33 cellular contexts compared by ENCODE assay signal in the genomic region with DNA sequence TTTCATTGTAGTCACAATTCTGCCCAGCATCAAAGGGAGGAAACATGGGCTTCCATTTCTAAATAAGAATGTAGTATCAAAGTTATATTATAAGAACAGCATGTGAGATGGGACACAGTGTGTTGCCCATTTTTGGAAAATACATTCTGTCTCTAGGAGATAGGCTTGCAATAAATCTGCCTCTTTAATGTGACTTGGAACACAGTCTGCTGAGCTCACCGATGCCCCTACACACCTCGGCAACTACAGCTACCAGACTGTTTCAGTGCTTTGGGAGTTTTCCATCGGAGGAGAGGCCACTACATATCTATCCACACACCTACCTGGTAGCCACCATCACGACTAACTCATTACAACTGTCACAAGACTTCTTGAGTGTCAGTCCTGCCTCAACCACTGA.
"Had no signal": no experiment of that assay in that cellular context is flagged by ENCODE, and none has a peak within 500 bp of the region (broad histone marks: within the 10 kb centered on the region; RNA-seq: fewer than 3 reads in every experiment).

No MANE protein-coding gene starts in this region.

- H3K4me3 Mint-ChIP-seq: activated CD4-positive, alpha-beta memory T cell treated with anti-CD3 and anti-CD28 coated beads, Interleukin-2, amount 10 ng/mL, durations not matched to agents 7 days and 5 days; activated CD8-positive, alpha-beta memory T cell treated with anti-CD3 and anti-CD28 coated beads, Interleukin-2, amount 10 ng/mL, durations not matched to agents 7 days and 5 days; activated naive CD8-positive, alpha-beta T cell treated with anti-CD3 and anti-CD28 coated beads for 36 hours; activated T-helper 17 cell treated with anti-CD3 and anti-CD28 coated beads, Interleukin-2, amount 50 U/mL, for 72 hours had no signal

- H3K9me3 ChIP-seq: Peyer's patch had no signal

- H3K4me1 Mint-ChIP-seq: activated CD4-positive, alpha-beta memory T cell treated with anti-CD3 and anti-CD28 coated beads, Interleukin-2, amount 10 ng/mL, durations not matched to agents 7 days and 5 days; activated CD8-positive, alpha-beta memory T cell treated with anti-CD3 and anti-CD28 coated beads, Interleukin-2, amount 10 ng/mL, durations not matched to agents 7 days and 5 days; activated naive CD8-positive, alpha-beta T cell treated with anti-CD3 and anti-CD28 coated beads for 36 hours; activated T-helper 17 cell treated with anti-CD3 and anti-CD28 coated beads, Interleukin-2, amount 50 U/mL, for 72 hours had no signal

- H3K9me3 Mint-ChIP-seq: activated CD4-positive, alpha-beta memory T cell treated with anti-CD3 and anti-CD28 coated beads, Interleukin-2, amount 10 ng/mL, durations not matched to agents 7 days and 5 days; activated naive CD8-positive, alpha-beta T cell treated with anti-CD3 and anti-CD28 coated beads for 36 hours; activated T-helper 17 cell treated with anti-CD3 and anti-CD28 coated beads, Interleukin-2, amount 50 U/mL, for 72 hours had no signal

- H3K4me3 ChIP-seq: Peyer's patch had no signal

- H3K27ac ChIP-seq: brain microvascular endothelial cell had no signal

- H3K27ac Mint-ChIP-seq: activated CD4-positive, alpha-beta memory T cell treated with anti-CD3 and anti-CD28 coated beads, Interleukin-2, amount 10 ng/mL, durations not matched to agents 7 days and 5 days; activated CD8-positive, alpha-beta memory T cell treated with anti-CD3 and anti-CD28 coated beads, Interleukin-2, amount 10 ng/mL, durations not matched to agents 7 days and 5 days; activated naive CD8-positive, alpha-beta T cell treated with anti-CD3 and anti-CD28 coated beads for 36 hours; activated T-helper 17 cell treated with anti-CD3 and anti-CD28 coated beads, Interleukin-2, amount 50 U/mL, for 72 hours had no signal

- ATAC-seq: activated CD8-positive, alpha-beta memory T cell treated with anti-CD3 and anti-CD28 coated beads, Interleukin-2, amount 10 ng/mL, durations not matched to agents 7 days and 5 days; activated T-helper 17 cell treated with anti-CD3 and anti-CD28 coated beads, Interleukin-2, amount 50 U/mL, for 72 hours; PC-3 had no signal

- DNase-seq: activated CD4-positive, alpha-beta memory T cell treated with anti-CD3 and anti-CD28 coated beads, Interleukin-2, amount 10 ng/mL, durations not matched to agents 7 days and 5 days; activated CD4-positive, alpha-beta T cell treated with anti-CD3 and anti-CD28 coated beads for 1 hour; activated CD4-positive, alpha-beta T cell treated with anti-CD3 and anti-CD28 coated beads for 48 hours; activated CD4-positive, CD25-positive, alpha-beta regulatory T cell; activated CD8-positive, alpha-beta memory T cell treated with anti-CD3 and anti-CD28 coated beads for 24 hours; activated CD8-positive, alpha-beta memory T cell treated with anti-CD3 and anti-CD28 coated beads, Interleukin-2, amount 10 ng/mL, durations not matched to agents 7 days and 5 days; activated CD8-positive, alpha-beta memory T cell treated with anti-CD3 and anti-CD28 coated beads, Interleukin-2, amount 50 U/mL, for 48 hours; activated effector memory CD4-positive, alpha-beta T cell treated with anti-CD3 and anti-CD28 coated beads, Interleukin-2, amount 50 U/mL, for 16 hours; activated naive CD4-positive, alpha-beta T cell; activated naive CD4-positive, alpha-beta T cell treated with anti-CD3 and anti-CD28 coated beads, Interleukin-2, amount 50 U/mL, for 16 hours; activated naive CD8-positive, alpha-beta T cell treated with anti-CD3 and anti-CD28 coated beads for 36 hours; activated T-cell treated with anti-CD3 and anti-CD28 coated beads, Interleukin-2, amount 50 U/mL, for 48 hours; amniotic stem cell; aorta; brain microvascular endothelial cell; central memory CD4-positive, alpha-beta T cell; Karpas-422; KBM-7; NCI-H1105; NCI-H1417 treated with DMSO at 0.1 percent for 48 hours; NCI-H187 treated with DMSO at 0.1 percent for 48 hours; NCI-H2081; NCI-H345; NCI-H524 treated with DMSO at 0.1 percent for 48 hours; PC-3; Peyer's patch; RPMI8226; SW 1271; T-helper 1 cell; T-helper 2 cell; T1000 had no signal

- H3K36me3 ChIP-seq: brain microvascular endothelial cell, Peyer's patch, WERI-Rb-1 had no signal

- H3K27me3 ChIP-seq: brain microvascular endothelial cell, Peyer's patch had no signal

- H3K36me3 Mint-ChIP-seq: activated CD8-positive, alpha-beta memory T cell treated with anti-CD3 and anti-CD28 coated beads, Interleukin-2, amount 10 ng/mL, durations not matched to agents 7 days and 5 days; activated naive CD8-positive, alpha-beta T cell treated with anti-CD3 and anti-CD28 coated beads for 36 hours had no signal
